ENCODE assay signal across 16 cellular contexts in the genomic region with DNA sequence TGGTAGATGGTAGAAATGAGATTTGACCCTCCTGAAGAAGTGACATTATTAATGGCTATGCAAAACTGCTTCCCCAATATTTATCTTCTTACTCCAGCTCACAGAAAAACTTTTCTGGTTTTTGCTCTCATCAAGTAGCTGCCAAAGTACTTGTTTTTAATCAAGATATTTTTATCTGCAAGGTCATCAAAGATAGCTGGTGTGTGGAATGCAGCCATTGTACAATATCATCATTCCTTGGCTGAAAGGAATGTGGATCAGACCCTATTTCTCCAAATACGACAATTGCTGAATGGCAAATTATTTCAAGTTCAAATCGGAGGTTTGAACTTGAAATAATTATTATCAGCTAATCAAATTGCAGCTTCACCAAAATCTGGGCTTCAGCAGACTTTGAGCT.
DNase-seq lines count a peak whose midpoint lies in the region; ATAC-seq and TF ChIP-seq lines count a peak whose summit lies in the region.
"Had no signal": no experiment of that assay in that cellular context is flagged by ENCODE, and none has a peak within 500 bp of the region (broad histone marks: within the 10 kb centered on the region; RNA-seq: fewer than 3 reads in every experiment).

No MANE protein-coding gene starts in this region.

- H3K9ac ChIP-seq in mesenchymal stem cell (ENCODE audit: low read length) (peak overlapping the region; percentile 67), neuronal stem cell (ENCODE audit: low read depth, low read length, poor library complexity) (no peak overlapping the region)

- no peaks in the 10 kb centered on the region for H3K27me3 ChIP-seq in brain microvascular endothelial cell (replicated peaks)
- no peaks in the 10 kb centered on the region for H3K27me3 ChIP-seq in mesenchymal stem cell (ENCODE audit: control insufficient read depth in 1 of 2, insufficient read depth in 1 of 2, low read length in 2 of 2)
- peaks cover 0 to 5% (median 0%) of the 10 kb centered on the region in 3 experiments for H3K27me3 ChIP-seq in neuronal stem cell (ENCODE audit: control insufficient read depth in 3 of 3, insufficient read depth in 3 of 3, low read depth in 1 of 3, low read length in 3 of 3)

- TF ChIP-seq CTCF in AG09319 (IDR thresholded peaks at IDR 0.05; ENCODE audit: low read depth, low read length) (peak; percentile 14), brain microvascular endothelial cell (IDR thresholded peaks at IDR 0.05; ENCODE audit: low read depth, low read length, missing control alignments) (no peak), lower leg skin (IDR thresholded peaks at IDR 0.05) (no peak)

- intact Hi-C loops in lower leg skin (cut with DNase I; ENCODE audit: low total_unique reads) = no loop called here

- in situ Hi-C loops in brain microvascular endothelial cell (cut with HindIII; ENCODE audit: low pct_ligation_motif_present, low sequenced_read_pairs) = no loop called here

- H3K9me3 ChIP-seq in mesenchymal stem cell (ENCODE audit: control insufficient read depth, low read length) = peaks cover 9% of the 10 kb centered on the region
- H3K9me3 ChIP-seq in neuronal stem cell (replicated peaks in 1 of 2; ENCODE audit: control insufficient read depth in 2 of 2, insufficient read depth in 1 of 2, low read depth in 1 of 2, low read length in 2 of 2) = peaks cover 4 to 5% of the 10 kb centered on the region in 2 donors

- peak overlapping the region; percentile 86 for H3K27ac ChIP-seq in brain microvascular endothelial cell
- H3K27ac ChIP-seq in mesenchymal stem cell (ENCODE audit: low read length, poor library complexity, severe bottlenecking) = peak overlapping the region; percentile 87
- no peak overlapping the region for H3K27ac ChIP-seq in neuronal stem cell (replicated peaks; ENCODE audit: low read length)
- H3K27ac ChIP-seq: HL-60 had no signal

- H3K4ac ChIP-seq in mesenchymal stem cell (ENCODE audit: low read depth in 1 of 2, low read length in 2 of 2) (no peak overlapping the region), neuronal stem cell (ENCODE audit: low read length) (no peak overlapping the region)

- H2BK12ac ChIP-seq in mesenchymal stem cell (ENCODE audit: low read length in 2 of 2) (no peak overlapping the region), neuronal stem cell (ENCODE audit: low read length) (no peak overlapping the region)

- no peak overlapping the region for H3K23ac ChIP-seq in mesenchymal stem cell (ENCODE audit: low read length in 2 of 2)
- H3K23ac ChIP-seq in neuronal stem cell (ENCODE audit: low read depth, low read length, poor library complexity) = no peak overlapping the region

- H3K14ac ChIP-seq in mesenchymal stem cell (ENCODE audit: low read length in 2 of 2) (no peak overlapping the region), neuronal stem cell (ENCODE audit: low read length) (no peak overlapping the region)

- no peak for ATAC-seq in HG02973 (IDR thresholded peaks at IDR 0.05; ENCODE audit: unreplicated experiment)

- WGBS in mesenchymal stem cell = no CpG with 5 or more reads among the region's 2 CpGs
- WGBS in neuronal stem cell (ENCODE audit: extremely low coverage in 2 of 2, insufficient read length in 2 of 2, insufficient replicate concordance in 1 of 2), 2 donors = no CpG with 5 or more reads among the region's 2 CpGs
- WGBS in lower leg skin, 2 donors = 30% methylated on average over 2 of the region's 2 CpGs

- DNase-seq in AG09319 (ENCODE audit: extremely low read depth, low read depth) = no peak
- peak; percentile 43 for DNase-seq in RPMI7951 (ENCODE audit: low read depth)
- peak; percentile 38 for DNase-seq in brain microvascular endothelial cell
- DNase-seq in mesenchymal stem cell = no peak
- DNase-seq in neuronal stem cell (ENCODE audit: low spot score) = no peak
- no peak for DNase-seq in stimulated activated CD8-positive, alpha-beta memory T cell treated with anti-CD3 and anti-CD28 coated beads, Interleukin-4, amount 100 ng/mL, for 48 hours
- no peak for DNase-seq in lower leg skin (ENCODE audit: low spot score in 2 of 2)
- DNase-seq: C1 segment of cervical spinal cord, DMS 273 treated with DMSO at 0.1 percent for 48 hours, H7, NCI-H1417 treated with DMSO at 0.1 percent for 48 hours, NCI-H1930, NCI-H446, NCI-H774 had no signal

- H2BK5ac ChIP-seq in mesenchymal stem cell (ENCODE audit: low read depth, low read length, poor library complexity, severe bottlenecking) (no peak overlapping the region), neuronal stem cell (ENCODE audit: low read length) (no peak overlapping the region)

- H3K4me2 ChIP-seq in mesenchymal stem cell (ENCODE audit: low read length, poor library complexity, severe bottlenecking) = no peak overlapping the region
- no peak overlapping the region for H3K4me2 ChIP-seq in neuronal stem cell (ENCODE audit: insufficient read depth, low read length, poor library complexity, severe bottlenecking)

- H2AFZ ChIP-seq in mesenchymal stem cell (ENCODE audit: low read depth, low read length) = no peak overlapping the region
- no peak overlapping the region for H2AFZ ChIP-seq in neuronal stem cell (ENCODE audit: low read length)

- H3K79me1 ChIP-seq in mesenchymal stem cell (replicated peaks; ENCODE audit: low read length, poor library complexity, severe bottlenecking) = no peaks in the 10 kb centered on the region
- no peaks in the 10 kb centered on the region for H3K79me1 ChIP-seq in neuronal stem cell (ENCODE audit: low read depth, low read length)

- H4K8ac ChIP-seq in mesenchymal stem cell (ENCODE audit: low read length) (no peak overlapping the region), neuronal stem cell (ENCODE audit: low read depth, low read length) (no peak overlapping the region)

- H2BK120ac ChIP-seq in mesenchymal stem cell (ENCODE audit: low read depth, low read length) = no peak overlapping the region
- no peak overlapping the region for H2BK120ac ChIP-seq in neuronal stem cell (ENCODE audit: low read depth, low read length)

- H3K4me3 ChIP-seq in brain microvascular endothelial cell (ENCODE audit: low read depth, low read length) = no peak overlapping the region
- H3K4me3 ChIP-seq in mesenchymal stem cell (ENCODE audit: insufficient read depth in 1 of 2, low read depth in 1 of 2, low read length in 2 of 2) = no peak overlapping the region
- H3K4me3 ChIP-seq in neuronal stem cell (ENCODE audit: low read length in 2 of 2) = no peak overlapping the region
- H3K4me3 ChIP-seq in lower leg skin (ENCODE audit: low read depth, poor library complexity, severe bottlenecking) = no peak overlapping the region

- peaks cover 3% of the 10 kb centered on the region for H3K4me1 ChIP-seq in mesenchymal stem cell (ENCODE audit: control insufficient read depth, insufficient read depth, low read depth, low read length)
- no peaks in the 10 kb centered on the region for H3K4me1 ChIP-seq in neuronal stem cell (ENCODE audit: control insufficient read depth in 2 of 2, insufficient read depth in 1 of 2, low read depth in 1 of 2, low read length in 2 of 2)

- H3K18ac ChIP-seq in mesenchymal stem cell (ENCODE audit: low read depth in 1 of 2, low read length in 2 of 2) = no peak overlapping the region
- no peak overlapping the region for H3K18ac ChIP-seq in neuronal stem cell (ENCODE audit: low read length)

- H2AK5ac ChIP-seq in mesenchymal stem cell (ENCODE audit: low read length, severe bottlenecking) = no peak overlapping the region
- H2AK5ac ChIP-seq in neuronal stem cell (ENCODE audit: low read depth, low read length) = no peak overlapping the region

- H4K91ac ChIP-seq in mesenchymal stem cell (ENCODE audit: low read length) (no peak overlapping the region), neuronal stem cell (ENCODE audit: low read depth, low read length, poor library complexity) (no peak overlapping the region)

- TF ChIP-seq POLR2A in lower leg skin (IDR thresholded peaks at IDR 0.05) = no peak

- H3K36me3 ChIP-seq in brain microvascular endothelial cell (replicated peaks) = no peaks in the 10 kb centered on the region
- peaks cover 0 to 21% of the 10 kb centered on the region in 2 experiments for H3K36me3 ChIP-seq in mesenchymal stem cell (ENCODE audit: control insufficient read depth in 1 of 2, insufficient read depth in 2 of 2, low read depth in 1 of 2, low read length in 2 of 2)
- no peaks in the 10 kb centered on the region for H3K36me3 ChIP-seq in neuronal stem cell (replicated peaks in 1 of 2; ENCODE audit: control insufficient read depth in 2 of 2, insufficient read depth in 2 of 2, low read length in 2 of 2)

- H2BK15ac ChIP-seq in mesenchymal stem cell (ENCODE audit: low read depth, poor library complexity, severe bottlenecking) (no peak overlapping the region), neuronal stem cell (ENCODE audit: low read length) (no peak overlapping the region)

Comparison
In these comparisons a context has a peak if more than half of its experiments do, and no peak if none do; other contexts are left out.
1. DNase-seq: peak in RPMI7951 (single experiment) and brain microvascular endothelial cell (single experiment); none in AG09319 (single experiment), mesenchymal stem cell (single experiment), neuronal stem cell (single experiment), stimulated activated CD8-positive, alpha-beta memory T cell treated with anti-CD3 and anti-CD28 coated beads, Interleukin-4, amount 100 ng/mL, for 48 hours (single experiment) and lower leg skin (0 of 2).